14 cellular contexts compared by ENCODE assay signal in the genomic region with DNA sequence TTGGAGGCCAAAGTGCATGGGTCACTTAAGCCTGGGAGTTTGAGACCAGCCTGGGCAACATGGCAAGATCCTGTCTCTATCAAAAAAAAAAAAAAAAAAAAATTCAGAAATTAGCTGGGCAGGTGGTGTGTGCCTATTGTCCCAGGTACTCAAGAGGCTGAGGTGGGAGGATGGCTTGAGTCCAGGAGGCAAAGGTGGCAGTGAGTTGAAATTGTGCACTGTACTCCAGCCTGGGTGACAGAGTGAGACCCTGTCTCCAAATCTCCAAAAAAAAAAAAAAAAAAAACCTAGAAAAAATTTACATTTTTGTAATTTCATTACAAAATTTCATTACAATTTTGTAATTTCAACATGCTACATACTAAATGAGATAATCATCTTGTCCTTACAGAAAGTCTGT. TPM values are rescaled to one million over a fixed set of nuclear protein-coding genes. Genes with fewer than 3 reads are reported as not detected.
DNase-seq lines count a peak whose midpoint lies in the region; ATAC-seq, FAIRE-seq and TF ChIP-seq lines count a peak whose summit lies in the region.
"Had no signal": no experiment of that assay in that cellular context is flagged by ENCODE, and none has a peak within 500 bp of the region (broad histone marks: within the 10 kb centered on the region; RNA-seq: fewer than 3 reads in every experiment).

No MANE protein-coding gene starts in this region.

- H3K27ac ChIP-seq in A549 (peak overlapping the region in 1 of 2 experiments; percentile 16; a peak in 1 of 6 replicates), SK-N-MC (0 out of 2 replicates have a peak overlapping the region, but pooled peaks have one; percentile 33)
- H3K27ac ChIP-seq: BLaER1 had no signal

- intact Hi-C loops in mucosa of descending colon (cut with DNase I, micrococcal nuclease), result no loop called here

- TF ChIP-seq RAD21 in A549 (conservative IDR thresholded peaks at IDR 0.05 in 1 of 2, IDR thresholded peaks at IDR 0.05 in 1 of 2), result no peak

- peak overlapping the region; percentile 99 for H3K27ac Mint-ChIP-seq in mesothelial cell of epicardium
- H3K27ac Mint-ChIP-seq: stimulated activated memory B cell treated with anti-CD40 and anti-IgM and Interleukin-4, amounts not matched to agents 10 μg/mL and 1 μg/mL and 100 μg/mL, for 72 hours had no signal

- TF ChIP-seq CTCF in A549 (IDR thresholded peaks at IDR 0.05) (no peak), mesothelial cell of epicardium (IDR thresholded peaks at IDR 0.05; ENCODE audit: unreplicated experiment) (no peak), mucosa of descending colon (IDR thresholded peaks at IDR 0.05) (no peak)

- H3K9me3 Mint-ChIP-seq in mesothelial cell of epicardium, result no peaks in the 10 kb centered on the region
- H3K9me3 Mint-ChIP-seq: stimulated activated memory B cell treated with anti-CD40 and anti-IgM and Interleukin-4, amounts not matched to agents 10 μg/mL and 1 μg/mL and 100 μg/mL, for 72 hours had no signal

- H3K9me3 ChIP-seq in A549, result no peaks in the 10 kb centered on the region
- no peaks in the 10 kb centered on the region for H3K9me3 ChIP-seq in SK-N-MC (ENCODE audit: low read depth, low read length)
- no peaks in the 10 kb centered on the region for H3K9me3 ChIP-seq in mucosa of descending colon
- H3K9me3 ChIP-seq: BLaER1 had no signal

- peaks cover 3% of the 10 kb centered on the region for H3K36me3 Mint-ChIP-seq in mesothelial cell of epicardium

- peak overlapping the region; percentile 55 for H3K4me2 ChIP-seq in A549
- H3K4me2 ChIP-seq: BLaER1 had no signal

- no peak for TF ChIP-seq EP300 in A549 (IDR thresholded peaks at IDR 0.05)

- peaks cover 47% of the 10 kb centered on the region for H3K4me1 ChIP-seq in A549
- H3K4me1 ChIP-seq in mucosa of descending colon (ENCODE audit: low read depth), result peaks cover 31% of the 10 kb centered on the region

- no peak overlapping the region for H3K4me3 Mint-ChIP-seq in mesothelial cell of epicardium
- H3K4me3 Mint-ChIP-seq: stimulated activated memory B cell treated with anti-CD40 and anti-IgM and Interleukin-4, amounts not matched to agents 10 μg/mL and 1 μg/mL and 100 μg/mL, for 72 hours had no signal

- peaks cover 66% of the 10 kb centered on the region for H3K4me1 Mint-ChIP-seq in mesothelial cell of epicardium

- H3K27me3 Mint-ChIP-seq in mesothelial cell of epicardium (ENCODE audit: low read depth), result no peaks in the 10 kb centered on the region
- H3K27me3 Mint-ChIP-seq: stimulated activated memory B cell treated with anti-CD40 and anti-IgM and Interleukin-4, amounts not matched to agents 10 μg/mL and 1 μg/mL and 100 μg/mL, for 72 hours had no signal

- H3K9ac ChIP-seq in SK-N-MC (ENCODE audit: insufficient read length), result no peak overlapping the region
- H3K9ac ChIP-seq: BLaER1 had no signal

- H3K4me3 ChIP-seq in A549 (no peak overlapping the region), SK-N-MC (no peak overlapping the region), mucosa of descending colon (no peak overlapping the region)
- H3K4me3 ChIP-seq: BLaER1 had no signal

- POLR2A ChIA-PET in A549 (lab: Yijun Ruan, JAX), result no interaction called here

- no peak for DNase-seq in A549 (ENCODE audit: low read depth in 1 of 2, low spot score in 1 of 2)
- peak; percentile 3 for DNase-seq in DMS53 treated with DMSO at 0.1 percent for 48 hours (lab: John Stamatoyannopoulos, UW; ENCODE audit: unreplicated experiment)
- DNase-seq in SK-N-MC (ENCODE audit: low read depth, low spot score), result no peak
- DNase-seq in mesothelial cell of epicardium (ENCODE audit: low spot score in 2 of 2, unreplicated experiment in 2 of 2), result no peak
- no peak for DNase-seq in stimulated activated CD4-positive, alpha-beta T cell treated with anti-CD3 and anti-CD28 coated beads, Interleukin-15, amount 100 ng/mL, for 24 hours
- DNase-seq in NAMALWA (ENCODE audit: low spot score), result no peak
- DNase-seq in activated CD4-positive, alpha-beta T cell treated with anti-CD3 and anti-CD28 coated beads, Interleukin-2, amount 50 U/mL, for 4 hours, result no peak
- no peak for DNase-seq in mucosa of descending colon
- DNase-seq: activated CD4-positive, CD25-positive, alpha-beta regulatory T cell treated with anti-CD3 and anti-CD28 coated beads, Interleukin-2, amount 50 U/mL, for 72 hours; activated CD8-positive, alpha-beta memory T cell treated with anti-CD3 and anti-CD28 coated beads, Interleukin-2, amount 50 U/mL, for 4 hours; activated naive CD4-positive, alpha-beta T cell treated with Interleukin-2 at 50 U/mL for 16 hours; NCI-H524 treated with DMSO at 0.1 percent for 48 hours had no signal

- H3K36me3 ChIP-seq in SK-N-MC (ENCODE audit: insufficient read depth, low read length) (no peaks in the 10 kb centered on the region), mucosa of descending colon (ENCODE audit: low read depth) (no peaks in the 10 kb centered on the region)
- H3K36me3 ChIP-seq: BLaER1 had no signal

- no peak for FAIRE-seq in A549 (lab: Jason Lieb, UNC)

- ATAC-seq in A549 (no peak), mucosa of descending colon (no peak)
- ATAC-seq: stimulated activated memory B cell treated with anti-CD40 and anti-IgM and Interleukin-4, amounts not matched to agents 10 μg/mL and 1 μg/mL and 100 μg/mL, for 72 hours had no signal

- no peak for TF ChIP-seq POLR2A in A549 (IDR thresholded peaks at IDR 0.05; ENCODE audit: low read length)

- CTCF ChIA-PET in A549 (lab: Yijun Ruan, JAX), result no interaction called here

TF ChIP-seq in A549, 52 proteins besides CTCF, POLR2A, EP300 and RAD21:
- TF ChIP-seq, protein P1, sequence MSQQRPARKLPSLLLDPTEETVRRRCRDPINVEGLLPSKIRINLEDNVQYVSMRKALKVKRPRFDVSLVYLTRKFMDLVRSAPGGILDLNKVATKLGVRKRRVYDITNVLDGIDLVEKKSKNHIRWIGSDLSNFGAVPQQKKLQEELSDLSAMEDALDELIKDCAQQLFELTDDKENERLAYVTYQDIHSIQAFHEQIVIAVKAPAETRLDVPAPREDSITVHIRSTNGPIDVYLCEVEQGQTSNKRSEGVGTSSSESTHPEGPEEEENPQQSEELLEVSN (IDR thresholded peaks at IDR 0.05; ENCODE audit: borderline replicate concordance, low read depth), result no peak
- TF ChIP-seq POLR2AphosphoS2 (conservative IDR thresholded peaks at IDR 0.05; ENCODE audit: low read length) (no peak), JUN (IDR thresholded peaks at IDR 0.05) (no peak)
TF ChIP-seq in A549: peak in this region for 0.

RNA-seq across cellular contexts. Expression of a gene that starts 42.7 kb away (rescaled TPM):
- polyA plus RNA-seq in A549 (2011; rRNA removed), result 11.3 and 16.0 TPM in 2 replicates
- polyA plus RNA-seq in A549 (2012; cell fraction: cytosol; rRNA removed), result 5.2 and 5.9 TPM in 2 replicates
- 53.5 and 56.8 TPM in 2 replicates for polyA plus RNA-seq in A549 (2012; cell fraction: nucleus; rRNA removed)
- polyA plus RNA-seq in A549 (2017; fragmentation: RNase III; extraction: RNeasy Plus Mini Kit Qiagen cat#74134 plus additional on column Dnase treatment), result 2.8 to 3.4 TPM (median 3.3 TPM) in 3 replicates
- polyA minus RNA-seq in A549 (2011; rRNA and poly(A)+ RNA removed), result 63.5 and 85.0 TPM in 2 replicates
- 84.6 to 87.1 TPM (median 85.3 TPM) in 3 replicates for total RNA-seq in mesothelial cell of epicardium
- 100 to 1,000 TPM; 104 to 215 (median 174) TPM for total RNA-seq in mucosa of descending colon
